ENCODE assay signal across 11 cellular contexts in genomic region chrX:110414679-110415439, GRCh38. TPM values are rescaled to one million over a fixed set of nuclear protein-coding genes. Genes with fewer than 3 reads are reported as not detected.
DNase-seq lines count a peak whose midpoint lies in the region; ATAC-seq, FAIRE-seq and TF ChIP-seq lines count a peak whose summit lies in the region.
"Had no signal": no experiment of that assay in that cellular context is flagged by ENCODE, and none has a peak within 500 bp of the region (broad histone marks: within the 10 kb centered on the region; RNA-seq: fewer than 3 reads in every experiment).

No MANE protein-coding gene starts in this region.

- H3K4me1 Mint-ChIP-seq in activated CD8-positive, alpha-beta memory T cell treated with anti-CD3 and anti-CD28 coated beads, Interleukin-2, amount 10 ng/mL, durations not matched to agents 7 days and 5 days = peaks cover 14% of the 10 kb centered on the region

- H3K36me3 Mint-ChIP-seq in activated CD8-positive, alpha-beta memory T cell treated with anti-CD3 and anti-CD28 coated beads, Interleukin-2, amount 10 ng/mL, durations not matched to agents 7 days and 5 days = no peaks in the 10 kb centered on the region

- H3K4me3 ChIP-seq in spleen = no peak overlapping the region
- no peak overlapping the region for H3K4me3 ChIP-seq in HepG2 (replicated peaks in 1 of 3; ENCODE audit: insufficient read depth in 1 of 3, low read depth in 2 of 3, low read length in 3 of 3)

- no peak overlapping the region for H3K9ac ChIP-seq in HepG2 (ENCODE audit: insufficient read depth, low read depth, low read length)

- TF ChIP-seq POLR2A in spleen (IDR thresholded peaks at IDR 0.05) (no peak), HepG2 (IDR thresholded peaks at IDR 0.05; ENCODE audit: insufficient read depth in 1 of 2, low read depth in 2 of 2, low read length in 2 of 2) (no peak)

- H3K79me2 ChIP-seq in HepG2 (ENCODE audit: insufficient read depth, low read length) = no peaks in the 10 kb centered on the region

- DNase-seq in HCEC 1CT (peak; percentile 58), iris pigment epithelial cell (ENCODE audit: low read depth) (peak; percentile 44), NCI-H1092 treated with DMSO at 0.1 percent for 48 hours (lab: John Stamatoyannopoulos, UW) (no peak), spleen (no peak), HepG2 (ENCODE audit: low spot score) (no peak)
- no peak for DNase-seq in activated CD8-positive, alpha-beta memory T cell treated with anti-CD3 and anti-CD28 coated beads, Interleukin-2, amount 10 ng/mL, durations not matched to agents 7 days and 5 days
- DNase-seq: activated naive CD4-positive, alpha-beta T cell treated with anti-CD3 and anti-CD28 coated beads for 36 hours; hypothalamus; T-helper 17 cell had no signal

- no peaks in the 10 kb centered on the region for H4K20me1 ChIP-seq in HepG2 (ENCODE audit: insufficient read depth, low read length)

- peaks cover 0 to 18% (median 0%) of the 10 kb centered on the region in 7 donors for H3K27me3 ChIP-seq in spleen (replicated peaks in 1 of 7)
- H3K27me3 ChIP-seq in HepG2 (ENCODE audit: control insufficient read depth in 1 of 2, insufficient read depth in 2 of 2, low read length in 2 of 2) = no peaks in the 10 kb centered on the region

- TF ChIP-seq EP300 in HepG2 (IDR thresholded peaks at IDR 0.05; ENCODE audit: low read depth in 2 of 2, low read length in 2 of 2) (no peak), HepG2 (CRISPR knock-in tag; IDR thresholded peaks at IDR 0.05; ENCODE audit: borderline replicate concordance) (no peak)

- no peaks in the 10 kb centered on the region for H3K9me3 Mint-ChIP-seq in activated CD8-positive, alpha-beta memory T cell treated with anti-CD3 and anti-CD28 coated beads, Interleukin-2, amount 10 ng/mL, durations not matched to agents 7 days and 5 days (ENCODE audit: low read depth)
- H3K9me3 Mint-ChIP-seq: activated naive CD4-positive, alpha-beta T cell treated with anti-CD3 and anti-CD28 coated beads for 36 hours had no signal

- no TSS peak for BruUV-seq in HepG2 (replicated peaks; lab: Mats Ljungman, UMichigan)

- ATAC-seq in GM18867 (IDR thresholded peaks at IDR 0.05; ENCODE audit: unreplicated experiment) (peak; percentile 80), HG03565 (IDR thresholded peaks at IDR 0.05; ENCODE audit: unreplicated experiment) (peak; percentile 82), HepG2 (no peak)
- no peak for ATAC-seq in activated CD8-positive, alpha-beta memory T cell treated with anti-CD3 and anti-CD28 coated beads, Interleukin-2, amount 10 ng/mL, durations not matched to agents 7 days and 5 days
- ATAC-seq: T-helper 17 cell had no signal

- no peak for TF ChIP-seq RAD21 in HepG2 (CRISPR knock-in tag; IDR thresholded peaks at IDR 0.05)

- WGBS in spleen, 5 donors = 38 to 71% (median 55%) methylated on average over 1 of the region's 1 CpG
- WGBS in HepG2 (ENCODE audit: low lambda C conversion rate) = 0% methylated on average over 1 of the region's 1 CpG

- intact Hi-C loops in spleen (cut with DNase I; ENCODE audit: low total_unique reads) (no loop called here), HepG2 (cut with micrococcal nuclease; ENCODE audit: unreplicated experiment) (no loop called here)

- H3K27me3 Mint-ChIP-seq in activated CD8-positive, alpha-beta memory T cell treated with anti-CD3 and anti-CD28 coated beads, Interleukin-2, amount 10 ng/mL, durations not matched to agents 7 days and 5 days = peaks cover 4% of the 10 kb centered on the region
- H3K27me3 Mint-ChIP-seq: T-helper 17 cell had no signal

- CTCF ChIA-PET in activated CD8-positive, alpha-beta memory T cell treated with anti-CD3 and anti-CD28 coated beads, Interleukin-2, amount 10 ng/mL, durations not matched to agents 7 days and 5 days (lab: Charles Lee) = interaction anchor here (15.3 kb wide), 1 partner anchor 253 kb away, joined by 271 read pairs; no protein-coding TSS in a partner anchor
- CTCF ChIA-PET in HepG2 (lab: Yijun Ruan, JAX; ENCODE audit: low intra/inter-chr PET ratio, low total read pairs) = no interaction called here

- H3K4me3 Mint-ChIP-seq in activated CD8-positive, alpha-beta memory T cell treated with anti-CD3 and anti-CD28 coated beads, Interleukin-2, amount 10 ng/mL, durations not matched to agents 7 days and 5 days = no peak overlapping the region
- H3K4me3 Mint-ChIP-seq: activated naive CD4-positive, alpha-beta T cell treated with anti-CD3 and anti-CD28 coated beads for 36 hours; T-helper 17 cell had no signal

- no peaks in the 10 kb centered on the region for H3K9me3 ChIP-seq in spleen
- H3K9me3 ChIP-seq in HepG2 (ENCODE audit: low read length) = no peaks in the 10 kb centered on the region

- no peak for TF ChIP-seq CTCF in spleen (IDR thresholded peaks at IDR 0.05 in 8 of 11, conservative IDR thresholded peaks at IDR 0.05 in 3 of 11)
- no peak for TF ChIP-seq CTCF in HepG2 (CRISPR knock-in tag; IDR thresholded peaks at IDR 0.05)

- no peak overlapping the region for H3K4me2 ChIP-seq in HepG2 (ENCODE audit: low read depth, low read length)

- H3K4me1 ChIP-seq in spleen = peaks cover 0 to 3% (median 0%) of the 10 kb centered on the region in 6 donors
- H3K4me1 ChIP-seq in HepG2 (ENCODE audit: insufficient read depth, low read length) = no peaks in the 10 kb centered on the region

- POLR2A ChIA-PET in HepG2 (lab: Yijun Ruan, JAX) = no interaction called here

- no peak overlapping the region for H2AFZ ChIP-seq in HepG2 (ENCODE audit: low read length)

- H3K36me3 ChIP-seq in spleen = no peaks in the 10 kb centered on the region
- H3K36me3 ChIP-seq in HepG2 (replicated peaks in 1 of 2; ENCODE audit: control insufficient read depth in 1 of 2, insufficient read depth in 2 of 2, low read length in 2 of 2) = no peaks in the 10 kb centered on the region

- no peak overlapping the region for H3K27ac Mint-ChIP-seq in activated CD8-positive, alpha-beta memory T cell treated with anti-CD3 and anti-CD28 coated beads, Interleukin-2, amount 10 ng/mL, durations not matched to agents 7 days and 5 days
- H3K27ac Mint-ChIP-seq: activated naive CD4-positive, alpha-beta T cell treated with anti-CD3 and anti-CD28 coated beads for 36 hours; T-helper 17 cell had no signal

- in situ Hi-C loops in HepG2 (cut with HindIII; ENCODE audit: extremely low pct_ligation_motif_present, low pct_unique_long_range_greater_than_20kb) = loop anchor here (25.0 kb wide), 1 partner anchor 503 kb away; no protein-coding TSS in a partner anchor

- H3K27ac ChIP-seq in spleen (no peak overlapping the region), HepG2 (ENCODE audit: extremely low read length, insufficient read depth, low read length) (no peak overlapping the region)

- FAIRE-seq in HepG2 (lab: Jason Lieb, UNC) = no peak

TF ChIP-seq in HepG2, 621 proteins besides CTCF, POLR2A, EP300 and RAD21 (continues in another document):
- no peak for TF ChIP-seq TGIF2 (CRISPR knock-in tag; IDR thresholded peaks at IDR 0.05)
- no peak for TF ChIP-seq ZNF549 (CRISPR knock-in tag; IDR thresholded peaks at IDR 0.05)
- no peak for TF ChIP-seq FOSL1 (CRISPR knock-in tag; IDR thresholded peaks at IDR 0.05; ENCODE audit: borderline replicate concordance)
- TF ChIP-seq TBP (CRISPR knock-in tag; IDR thresholded peaks at IDR 0.05) = no peak
- TF ChIP-seq ZNF674 (CRISPR knock-in tag; IDR thresholded peaks at IDR 0.05; ENCODE audit: low read depth) = no peak
- TF ChIP-seq, protein P1, sequence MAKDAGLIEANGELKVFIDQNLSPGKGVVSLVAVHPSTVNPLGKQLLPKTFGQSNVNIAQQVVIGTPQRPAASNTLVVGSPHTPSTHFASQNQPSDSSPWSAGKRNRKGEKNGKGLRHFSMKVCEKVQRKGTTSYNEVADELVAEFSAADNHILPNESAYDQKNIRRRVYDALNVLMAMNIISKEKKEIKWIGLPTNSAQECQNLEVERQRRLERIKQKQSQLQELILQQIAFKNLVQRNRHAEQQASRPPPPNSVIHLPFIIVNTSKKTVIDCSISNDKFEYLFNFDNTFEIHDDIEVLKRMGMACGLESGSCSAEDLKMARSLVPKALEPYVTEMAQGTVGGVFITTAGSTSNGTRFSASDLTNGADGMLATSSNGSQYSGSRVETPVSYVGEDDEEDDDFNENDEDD (CRISPR knock-in tag; IDR thresholded peaks at IDR 0.05; ENCODE audit: borderline replicate concordance) = no peak

RNA-seq across cellular contexts. Expression of gene RTL9, which starts 56.2 kb away (rescaled TPM):
- total RNA-seq in spleen = not detected
- not detected for polyA plus RNA-seq in spleen
- total RNA-seq in activated CD8-positive, alpha-beta memory T cell treated with anti-CD3 and anti-CD28 coated beads, Interleukin-2, amount 10 ng/mL, durations not matched to agents 7 days and 5 days = not detected
- 0.02 and 0.15 TPM in 2 replicates for total RNA-seq in HepG2 (2016; rRNA removed; fragmentation: Illumina TruSeq; extraction: Trizol)
- total RNA-seq in HepG2 (2016; cell fraction: cytosol; rRNA removed; fragmentation: Illumina TruSeq; extraction: Trizol; ENCODE audit: low read depth) = not detected in 2 replicates
- total RNA-seq in HepG2 (2016; cell fraction: insoluble cytoplasmic fraction; rRNA removed; fragmentation: Illumina TruSeq; extraction: Trizol) = 0.02 TPM in 1 of 2 replicates, not detected in the other
- not detected in 2 replicates for total RNA-seq in HepG2 (2016; cell fraction: membrane; rRNA removed; fragmentation: Illumina TruSeq; extraction: Trizol)
- 0.06 TPM in 1 of 2 replicates, not detected in the other for total RNA-seq in HepG2 (2016; cell fraction: nucleus; rRNA removed; fragmentation: Illumina TruSeq; extraction: Trizol)
- polyA plus RNA-seq in HepG2 (2011; rRNA removed) = 0.01 TPM in 1 of 2 replicates, not detected in the other
- polyA plus RNA-seq in HepG2 (2011; cell fraction: cytosol; rRNA removed) = 0.01 TPM in 1 of 2 replicates, not detected in the other
- polyA plus RNA-seq in HepG2 (2011; cell fraction: nucleus; rRNA removed) = not detected in 2 replicates
- polyA plus RNA-seq in HepG2 (2012) = not detected in 2 replicates
- polyA plus RNA-seq in HepG2 (2016; cell fraction: cytosol; fragmentation: Illumina TruSeq; extraction: Trizol; ENCODE audit: low read depth) = not detected in 2 replicates
- polyA plus RNA-seq in HepG2 (2016; cell fraction: insoluble cytoplasmic fraction; fragmentation: Illumina TruSeq; extraction: Trizol; ENCODE audit: low read depth) = 0.04 TPM in 2 replicates
- polyA plus RNA-seq in HepG2 (2016; cell fraction: membrane; fragmentation: Illumina TruSeq; extraction: Trizol; ENCODE audit: low read depth) = 0.03 TPM in 1 of 2 replicates, not detected in the other
- 0.11 and 0.16 TPM in 2 replicates for polyA plus RNA-seq in HepG2 (2016; cell fraction: nucleus; fragmentation: Illumina TruSeq; extraction: Trizol; ENCODE audit: insufficient read depth, low read depth)
- 0.02 TPM in 1 of 2 replicates, not detected in the other for polyA minus RNA-seq in HepG2 (2011; rRNA and poly(A)+ RNA removed; ENCODE audit: low replicate concordance)
- not detected in 2 replicates for polyA minus RNA-seq in HepG2 (2011; cell fraction: cytosol; rRNA and poly(A)+ RNA removed)
- polyA minus RNA-seq in HepG2 (2011; cell fraction: nucleus; rRNA and poly(A)+ RNA removed) = not detected in 2 replicates
- total RNA-seq: activated naive CD4-positive, alpha-beta T cell treated with anti-CD3 and anti-CD28 coated beads for 36 hours; T-helper 17 cell had no signal

Comparison
In these comparisons a context has a peak if more than half of its experiments do, and no peak if none do; other contexts are left out.
1. ATAC-seq: peak in GM18867 (single experiment) and HG03565 (single experiment); none in activated CD8-positive, alpha-beta memory T cell treated with anti-CD3 and anti-CD28 coated beads, Interleukin-2, amount 10 ng/mL, durations not matched to agents 7 days and 5 days (single experiment) and HepG2 (single experiment).
2. DNase-seq: peak in HCEC 1CT (single experiment) and iris pigment epithelial cell (single experiment); none in NCI-H1092 treated with DMSO at 0.1 percent for 48 hours (single experiment), spleen (single experiment), activated CD8-positive, alpha-beta memory T cell treated with anti-CD3 and anti-CD28 coated beads, Interleukin-2, amount 10 ng/mL, durations not matched to agents 7 days and 5 days (single experiment) and HepG2 (single experiment).